ENCODE assay signal across 11 cellular contexts in genomic region chr5:14286574-14287399, GRCh38.
DNase-seq lines count a peak whose midpoint lies in the region; ATAC-seq and TF ChIP-seq lines count a peak whose summit lies in the region.
"Had no signal": no experiment of that assay in that cellular context is flagged by ENCODE, and none has a peak within 500 bp of the region (broad histone marks: within the 10 kb centered on the region; RNA-seq: fewer than 3 reads in every experiment).

No MANE protein-coding gene starts in this region.

- H3K36me3 Mint-ChIP-seq in IgD-negative memory B cell: peaks cover 6% of the 10 kb centered on the region
- peaks cover 4% of the 10 kb centered on the region for H3K36me3 Mint-ChIP-seq in neural crest cell (ENCODE audit: low read depth)
- H3K36me3 Mint-ChIP-seq in CD4-positive, alpha-beta T cell (ENCODE audit: low read depth): no peaks in the 10 kb centered on the region
- H3K36me3 Mint-ChIP-seq: T-cell had no signal

- ATAC-seq in GM19025 (IDR thresholded peaks at IDR 0.05; ENCODE audit: low read depth, unreplicated experiment) (peak; percentile 77), HG02678 (IDR thresholded peaks at IDR 0.05; ENCODE audit: unreplicated experiment) (peak; percentile 81)
- ATAC-seq in CD4-positive, alpha-beta T cell (ENCODE audit: poor library complexity): no peak
- ATAC-seq: T-cell had no signal

- CTCF ChIA-PET in CD4-positive, alpha-beta T cell (lab: Charles Lee): no interaction called here

- H3K9me3 Mint-ChIP-seq in IgD-negative memory B cell (peaks cover 0 to 1% (median 0%) of the 10 kb centered on the region in 3 donors), neural crest cell (no peaks in the 10 kb centered on the region)
- H3K9me3 Mint-ChIP-seq in CD4-positive, alpha-beta T cell: no peaks in the 10 kb centered on the region
- H3K9me3 Mint-ChIP-seq: T-cell had no signal

- H3K27me3 Mint-ChIP-seq in IgD-negative memory B cell (no peaks in the 10 kb centered on the region), neural crest cell (ENCODE audit: low read depth) (no peaks in the 10 kb centered on the region)
- H3K27me3 Mint-ChIP-seq in CD4-positive, alpha-beta T cell: no peaks in the 10 kb centered on the region
- H3K27me3 Mint-ChIP-seq: T-cell had no signal

- H3K27ac Mint-ChIP-seq in IgD-negative memory B cell (peak overlapping the region; percentile 9 to 85 (median 60)), neural crest cell (ENCODE audit: unreplicated experiment) (peak overlapping the region; percentile 22)
- H3K27ac Mint-ChIP-seq in CD4-positive, alpha-beta T cell: no peak overlapping the region
- H3K27ac Mint-ChIP-seq: T-cell had no signal

- no peak for TF ChIP-seq CTCF in neural crest cell (conservative IDR thresholded peaks at IDR 0.05)
- no peak for TF ChIP-seq CTCF in CD4-positive, alpha-beta T cell (IDR thresholded peaks at IDR 0.05)

- intact Hi-C loops in CD4-positive, alpha-beta T cell (cut with DNase I, micrococcal nuclease): no loop called here

- peak overlapping the region; percentile 16 to 79 (median 52) for H3K4me3 Mint-ChIP-seq in IgD-negative memory B cell
- H3K4me3 Mint-ChIP-seq in neural crest cell: no peak overlapping the region
- H3K4me3 Mint-ChIP-seq in CD4-positive, alpha-beta T cell: no peak overlapping the region
- H3K4me3 Mint-ChIP-seq: T-cell had no signal

- H3K27me3 ChIP-seq in CD4-positive, alpha-beta T cell (ENCODE audit: control insufficient read depth, insufficient read depth, low read length): no peaks in the 10 kb centered on the region

- H3K9me3 ChIP-seq in CD4-positive, alpha-beta T cell (ENCODE audit: control insufficient read depth, low read length): no peaks in the 10 kb centered on the region

- POLR2A ChIA-PET in CD4-positive, alpha-beta T cell (lab: Charles Lee): no interaction called here

- H3K4me1 Mint-ChIP-seq in IgD-negative memory B cell (peaks cover 8 to 31% (median 23%) of the 10 kb centered on the region in 3 donors), neural crest cell (peaks cover 30% of the 10 kb centered on the region)
- no peaks in the 10 kb centered on the region for H3K4me1 Mint-ChIP-seq in CD4-positive, alpha-beta T cell (ENCODE audit: low read depth)
- H3K4me1 Mint-ChIP-seq: T-cell had no signal

- no peak for DNase-seq in neural crest cell (ENCODE audit: low read depth, low spot score)
- no peak for DNase-seq in NCI-H187 treated with DMSO at 0.1 percent for 48 hours (lab: John Stamatoyannopoulos, UW)
- DNase-seq in CD4-positive, alpha-beta T cell: no peak
- DNase-seq in activated CD4-positive, alpha-beta T cell treated with anti-CD3 and anti-CD28 coated beads, Interleukin-2, amount 50 U/mL, for 4 hours: no peak
- no peak for DNase-seq in NCI-H1417 (lab: John Stamatoyannopoulos, UW)
- DNase-seq: NCI-H1092 treated with DMSO at 0.1 percent for 48 hours, T-cell had no signal

- H3K27ac ChIP-seq in CD4-positive, alpha-beta T cell (ENCODE audit: low read depth, low read length): no peak overlapping the region
- H3K27ac ChIP-seq: epithelial cell of prostate had no signal

Comparison
In these comparisons a context has a peak if more than half of its experiments do, and no peak if none do; other contexts are left out.
1. H3K4me3 Mint-ChIP-seq: peak in IgD-negative memory B cell (4 of 4); none in neural crest cell (single experiment) and CD4-positive, alpha-beta T cell (single experiment).